In genomic region chr6:35468181-35468979, GRCh38 we compare ENCODE assay signal across 8 cellular contexts. TPM values are rescaled to one million over a fixed set of nuclear protein-coding genes. Genes with fewer than 3 reads are reported as not detected.
A peak's percentile ranks its signal among the peaks of the same experiment; 100 is the strongest.
DNase-seq lines count a peak whose midpoint lies in the region; ATAC-seq and TF ChIP-seq lines count a peak whose summit lies in the region.

Gene RPL10A (plus strand): TSS chr6:35468401. CDS start chr6:35468435, 34 bp downstream.

- peak within 1 kb of the TSS; percentile 86 for H4K91ac ChIP-seq in trophoblast cell (ENCODE audit: low read depth, low read length)

- H3K23ac ChIP-seq in trophoblast cell (ENCODE audit: low read length): no peak within 1 kb of the TSS

- peak within 1 kb of the TSS; percentile 81 for H3K18ac ChIP-seq in trophoblast cell (ENCODE audit: low read length)

- no peaks in the 10 kb centered on the region for H3K9me3 ChIP-seq in SU-DHL-6 (ENCODE audit: insufficient read depth, low read length)
- H3K9me3 ChIP-seq in trophoblast cell (ENCODE audit: insufficient read depth, low read depth, low read length): no peaks in the 10 kb centered on the region
- H3K9me3 ChIP-seq in transverse colon: no peaks in the 10 kb centered on the region

- H3K79me1 ChIP-seq in trophoblast cell (ENCODE audit: low read length): peaks cover 15% of the 10 kb centered on the region

- peaks cover 28% of the 10 kb centered on the region for H4K20me1 ChIP-seq in SU-DHL-6 (ENCODE audit: low read depth, low read length)

- H2BK120ac ChIP-seq in trophoblast cell (ENCODE audit: insufficient read depth, low read length, poor library complexity): peak within 1 kb of the TSS; percentile 77

- H3K14ac ChIP-seq in trophoblast cell (ENCODE audit: low read length): peak within 1 kb of the TSS; percentile 88

- intact Hi-C loops in Right ventricle myocardium superior (cut with DNase I): no loop called here
- intact Hi-C loops in transverse colon (cut with DNase I; ENCODE audit: low total_unique reads): no loop called here

- TF ChIP-seq CTCF in GM12864 (IDR thresholded peaks at IDR 0.05; ENCODE audit: low read depth, low read length, missing control alignments) (peak; percentile 98), SU-DHL-6 (IDR thresholded peaks at IDR 0.05; ENCODE audit: insufficient read depth, low read length, poor library complexity, severe bottlenecking) (peak; percentile 100), transverse colon (IDR thresholded peaks at IDR 0.05) (peak; percentile 92 to 98 (median 97))

- peak within 1 kb of the TSS; percentile 93 for H4K8ac ChIP-seq in trophoblast cell (ENCODE audit: low read depth, low read length)

- peak within 1 kb of the TSS; percentile 90 for H2AFZ ChIP-seq in SU-DHL-6 (ENCODE audit: low read depth, low read length, severe bottlenecking)
- H2AFZ ChIP-seq in trophoblast cell (ENCODE audit: insufficient read depth, low read length, poor library complexity): peak within 1 kb of the TSS; percentile 90

- no CpG with 5 or more reads among the region's 86 CpGs for WGBS in trophoblast cell (ENCODE audit: extremely low coverage, insufficient coverage, insufficient read length)
- WGBS in transverse colon (ENCODE audit: low coverage in 1 of 2), 2 donors: 2% methylated on average over 22 of the region's 86 CpGs; no CpG with 5 or more reads in 1 of the 2 donors

- H2AK5ac ChIP-seq in trophoblast cell (ENCODE audit: low read length): peak within 1 kb of the TSS; percentile 57

- H3F3A ChIP-seq in SU-DHL-6 (ENCODE audit: insufficient read depth): peaks cover 51% of the 10 kb centered on the region

- DNase-seq in GM12864 (ENCODE audit: low read depth): peak; percentile 94
- DNase-seq in NCI-H128 (lab: John Stamatoyannopoulos, UW; ENCODE audit: unreplicated experiment): peak; percentile 88
- DNase-seq in activated naive CD8-positive, alpha-beta T cell treated with anti-CD3 and anti-CD28 coated beads, Interleukin-2, amount 50 U/mL, for 16 hours (ENCODE audit: low read depth, low spot score): peak; percentile 89
- peak; percentile 94 for DNase-seq in Right ventricle myocardium superior
- DNase-seq in trophoblast cell: peak; percentile 96 to 99
- DNase-seq in transverse colon: peak; percentile 97

- no peaks in the 10 kb centered on the region for H3K27me3 ChIP-seq in SU-DHL-6 (ENCODE audit: low read length)
- no peaks in the 10 kb centered on the region for H3K27me3 ChIP-seq in trophoblast cell (ENCODE audit: insufficient read depth, low read length)
- H3K27me3 ChIP-seq in transverse colon: no peaks in the 10 kb centered on the region

- H3K4me1 ChIP-seq in trophoblast cell (ENCODE audit: control insufficient read depth in 1 of 2, insufficient read depth in 2 of 2, low read length in 2 of 2): peaks cover 11 to 21% of the 10 kb centered on the region in 2 experiments
- peaks cover 11 to 39% (median 25%) of the 10 kb centered on the region in 4 donors for H3K4me1 ChIP-seq in transverse colon

- peaks cover 31% of the 10 kb centered on the region for H3K79me2 ChIP-seq in SU-DHL-6 (ENCODE audit: insufficient read depth, low read length)
- peaks cover 19% of the 10 kb centered on the region for H3K79me2 ChIP-seq in trophoblast cell (ENCODE audit: control insufficient read depth, insufficient read depth, low read length, poor library complexity)

- H4K12ac ChIP-seq in trophoblast cell (ENCODE audit: low read depth, low read length): peak within 1 kb of the TSS; percentile 57

- in situ Hi-C loops in transverse colon (cut with MboI; ENCODE audit: low pct_ligation_motif_present in 1 of 4, low pct_unique_long_range_greater_than_20kb in 1 of 4, low sequenced_read_pairs in 3 of 4): no loop called here

- H3K4me3 ChIP-seq in GM12864 (ENCODE audit: low read depth, low read length) (peak within 1 kb of the TSS; percentile 79), SU-DHL-6 (ENCODE audit: insufficient read depth, low read length, poor library complexity, severe bottlenecking) (peak within 1 kb of the TSS; percentile 93), trophoblast cell (ENCODE audit: low read depth, low read length) (peak within 1 kb of the TSS; percentile 94), transverse colon (peak within 1 kb of the TSS; percentile 68 to 83 (median 76))

- H3K4me2 ChIP-seq in SU-DHL-6 (ENCODE audit: low read depth, low read length, poor library complexity, severe bottlenecking) (peak within 1 kb of the TSS; percentile 71), trophoblast cell (ENCODE audit: low read length) (peak within 1 kb of the TSS; percentile 89)

- peaks cover 40% of the 10 kb centered on the region for H3K36me3 ChIP-seq in SU-DHL-6 (ENCODE audit: low read length)
- H3K36me3 ChIP-seq in trophoblast cell (ENCODE audit: control insufficient read depth in 1 of 2, insufficient read depth in 2 of 2, low read length in 2 of 2): peaks cover 41 to 44% of the 10 kb centered on the region in 2 experiments
- H3K36me3 ChIP-seq in transverse colon: no peaks in the 10 kb centered on the region

- H3K9me2 ChIP-seq in SU-DHL-6 (replicated peaks; ENCODE audit: insufficient read depth, low read length): no peaks in the 10 kb centered on the region

- peak within 1 kb of the TSS; percentile 82 for H2BK12ac ChIP-seq in trophoblast cell (ENCODE audit: low read length)

- peak within 1 kb of the TSS; percentile 96 for H3K4ac ChIP-seq in trophoblast cell (ENCODE audit: low read depth, low read length)

- peak; percentile 91 for TF ChIP-seq POLR2A in transverse colon (IDR thresholded peaks at IDR 0.05)

- TF ChIP-seq EP300 in transverse colon (IDR thresholded peaks at IDR 0.05; ENCODE audit: low read depth): no peak

- H2BK5ac ChIP-seq in trophoblast cell (ENCODE audit: low read depth, low read length, poor library complexity): peak within 1 kb of the TSS; percentile 86

- ATAC-seq in HG02623 (IDR thresholded peaks at IDR 0.05; ENCODE audit: unreplicated experiment): peak; percentile 80
- peak; percentile 91 for ATAC-seq in Right ventricle myocardium superior (ENCODE audit: poor library complexity)

- H3K9ac ChIP-seq in SU-DHL-6 (ENCODE audit: low read length) (peak within 1 kb of the TSS; percentile 95), trophoblast cell (ENCODE audit: low read length) (peak within 1 kb of the TSS; percentile 92)

- H3K27ac ChIP-seq in SU-DHL-6 (ENCODE audit: low read depth, low read length) (peak within 1 kb of the TSS; percentile 85), trophoblast cell (ENCODE audit: low read depth, low read length) (peak within 1 kb of the TSS; percentile 88), transverse colon (peak within 1 kb of the TSS; percentile 88 to 95 (median 92))

RNA-seq across cellular contexts. Expression of gene RPL10A, which starts in this region (rescaled TPM):
- total RNA-seq in Right ventricle myocardium superior: 535 TPM
- 1,387 and 1,493 TPM in 2 replicates for polyA plus RNA-seq in trophoblast cell (2013)
- total RNA-seq in transverse colon: 100 to 1,000 TPM; 323 to 991 (median 649) TPM

Comparison
In these comparisons a context has a peak if more than half of its experiments do, and no peak if none do; other contexts are left out.
1. Peak in every context shown above with its lines: DNase-seq, ATAC-seq, H3K4me3 ChIP-seq and H3K27ac ChIP-seq.